In genomic region chr4:112185740-112186670, GRCh38 we compare ENCODE assay signal across 1 cellular context.
TF ChIP-seq lines count a peak whose summit lies in the region.

No MANE protein-coding gene starts in this region.

TF ChIP-seq in H1, 55 proteins besides CTCF, POLR2A, EP300 and RAD21:
- TF ChIP-seq TEAD4 (IDR thresholded peaks at IDR 0.05; ENCODE audit: low read depth, low read length) (no peak), CEBPB (IDR thresholded peaks at IDR 0.05; ENCODE audit: low read depth, low read length) (peak; percentile 50; the same call in 1 of the 2 replicates)
